10 cellular contexts compared by ENCODE assay signal in genomic region chr5:135031813-135032612, GRCh38. TPM values are rescaled to one million over a fixed set of nuclear protein-coding genes. Genes with fewer than 3 reads are reported as not detected.
DNase-seq lines count a peak whose midpoint lies in the region; TF ChIP-seq lines count a peak whose summit lies in the region.
"Had no signal": no experiment of that assay in that cellular context is flagged by ENCODE, and none has a peak within 500 bp of the region (broad histone marks: within the 10 kb centered on the region; RNA-seq: fewer than 3 reads in every experiment).

No MANE protein-coding gene starts in this region.

- H3K27ac ChIP-seq in WERI-Rb-1: peak overlapping the region; percentile 91
- H3K27ac ChIP-seq in transverse colon: peak overlapping the region; percentile 64 to 85 (median 72)
- H3K27ac ChIP-seq: cardiac muscle cell had no signal

- TF ChIP-seq POLR2A in transverse colon (IDR thresholded peaks at IDR 0.05): no peak

- H3K27me3 ChIP-seq in WERI-Rb-1 (ENCODE audit: insufficient read depth, low read depth, severe bottlenecking) (no peaks in the 10 kb centered on the region), iPS-15b (ENCODE audit: control insufficient read depth, insufficient read depth, low read length) (peaks cover 96% of the 10 kb centered on the region), transverse colon (peaks cover 100% of the 10 kb centered on the region)

- CTCF ChIA-PET in activated naive CD4-positive, alpha-beta T cell treated with anti-CD3 and anti-CD28 coated beads, Interleukin-2, amount 10 ng/mL, durations not matched to agents 7 days and 5 days (lab: Charles Lee): interaction anchor here (0.7 to 1.0 kb wide), 2 partner anchors 10 to 127 kb away, joined by 3 read pairs; partner anchors contain the start of gene PCBD2
- CTCF ChIA-PET in activated naive CD4-positive, alpha-beta T cell treated with anti-CD3 and anti-CD28 coated beads for 36 hours (lab: Charles Lee): interaction anchor here (1.2 kb wide), 1 partner anchor 153 kb away, joined by 3 read pairs; no protein-coding TSS in a partner anchor

- H3K36me3 ChIP-seq in WERI-Rb-1: peaks cover 36% of the 10 kb centered on the region
- no peaks in the 10 kb centered on the region for H3K36me3 ChIP-seq in iPS-15b (ENCODE audit: control insufficient read depth, insufficient read depth, low read length)
- no peaks in the 10 kb centered on the region for H3K36me3 ChIP-seq in transverse colon
- H3K36me3 ChIP-seq: cardiac muscle cell had no signal

- no peak for DNase-seq in activated naive CD4-positive, alpha-beta T cell treated with anti-CD3 and anti-CD28 coated beads, Interleukin-2, amount 10 ng/mL, durations not matched to agents 7 days and 5 days
- DNase-seq in activated naive CD4-positive, alpha-beta T cell treated with anti-CD3 and anti-CD28 coated beads for 36 hours: no peak
- DNase-seq in WERI-Rb-1: no peak
- DNase-seq in transverse colon: no peak
- no peak for DNase-seq in anterior cingulate cortex (lab: John Stamatoyannopoulos, UW)
- no peak for DNase-seq in COR-L47 (lab: John Stamatoyannopoulos, UW)
- no peak for DNase-seq in NCI-H2196 (lab: John Stamatoyannopoulos, UW; ENCODE audit: unreplicated experiment)

- H3K9ac ChIP-seq in iPS-15b (ENCODE audit: low read depth, low read length): no peak overlapping the region

- H3K4me1 Mint-ChIP-seq in activated naive CD4-positive, alpha-beta T cell treated with anti-CD3 and anti-CD28 coated beads, Interleukin-2, amount 10 ng/mL, durations not matched to agents 7 days and 5 days: peaks cover 37% of the 10 kb centered on the region
- peaks cover 36% of the 10 kb centered on the region for H3K4me1 Mint-ChIP-seq in activated naive CD4-positive, alpha-beta T cell treated with anti-CD3 and anti-CD28 coated beads for 36 hours (ENCODE audit: low read depth)

- H3K4me1 ChIP-seq in iPS-15b (ENCODE audit: control insufficient read depth, insufficient read depth, low read length) (no peaks in the 10 kb centered on the region), transverse colon (peaks cover 22 to 41% (median 36%) of the 10 kb centered on the region in 4 donors)

- H3K9me3 ChIP-seq in WERI-Rb-1 (ENCODE audit: severe bottlenecking) (no peaks in the 10 kb centered on the region), iPS-15b (ENCODE audit: control insufficient read depth, insufficient read depth, low read length) (no peaks in the 10 kb centered on the region), transverse colon (no peaks in the 10 kb centered on the region)

- no peak for TF ChIP-seq EP300 in transverse colon (IDR thresholded peaks at IDR 0.05; ENCODE audit: low read depth)

- intact Hi-C loops in activated naive CD4-positive, alpha-beta T cell treated with anti-CD3 and anti-CD28 coated beads for 36 hours (cut with micrococcal nuclease): loop anchor here (5.0 kb wide), 2 partner anchors 70 to 110 kb away; no protein-coding TSS in a partner anchor
- intact Hi-C loops in transverse colon (cut with DNase I; ENCODE audit: low total_unique reads): no loop called here

- H3K36me3 Mint-ChIP-seq in activated naive CD4-positive, alpha-beta T cell treated with anti-CD3 and anti-CD28 coated beads, Interleukin-2, amount 10 ng/mL, durations not matched to agents 7 days and 5 days: peaks cover 8% of the 10 kb centered on the region
- H3K36me3 Mint-ChIP-seq in activated naive CD4-positive, alpha-beta T cell treated with anti-CD3 and anti-CD28 coated beads for 36 hours (ENCODE audit: low read depth): no peaks in the 10 kb centered on the region

- H3K4me3 ChIP-seq in WERI-Rb-1 (ENCODE audit: low read depth, low read length) (peak overlapping the region; percentile 88), iPS-15b (ENCODE audit: low read depth, low read length) (peak overlapping the region; percentile 53), transverse colon (peak overlapping the region in 3 of 4 donors; percentile 26 to 71 (median 45))
- H3K4me3 ChIP-seq: cardiac muscle cell, lung had no signal

- TF ChIP-seq CTCF in WERI-Rb-1 (IDR thresholded peaks at IDR 0.05; ENCODE audit: low read depth, low read length) (no peak), transverse colon (IDR thresholded peaks at IDR 0.05) (no peak)

- peak overlapping the region; percentile 17 for H3K4me3 Mint-ChIP-seq in activated naive CD4-positive, alpha-beta T cell treated with anti-CD3 and anti-CD28 coated beads, Interleukin-2, amount 10 ng/mL, durations not matched to agents 7 days and 5 days
- H3K4me3 Mint-ChIP-seq in activated naive CD4-positive, alpha-beta T cell treated with anti-CD3 and anti-CD28 coated beads for 36 hours: no peak overlapping the region

- in situ Hi-C loops in transverse colon (cut with MboI; ENCODE audit: low pct_ligation_motif_present in 1 of 4, low pct_unique_long_range_greater_than_20kb in 1 of 4, low sequenced_read_pairs in 3 of 4): loop anchor here in 1 of 4 donors (25.0 kb wide), 1 partner anchor 155 kb away; no protein-coding TSS in a partner anchor

- H3K27me3 Mint-ChIP-seq in activated naive CD4-positive, alpha-beta T cell treated with anti-CD3 and anti-CD28 coated beads, Interleukin-2, amount 10 ng/mL, durations not matched to agents 7 days and 5 days: peaks cover 95% of the 10 kb centered on the region
- H3K27me3 Mint-ChIP-seq in activated naive CD4-positive, alpha-beta T cell treated with anti-CD3 and anti-CD28 coated beads for 36 hours (ENCODE audit: low read depth): peaks cover 72% of the 10 kb centered on the region

- no peak overlapping the region for H3K27ac Mint-ChIP-seq in activated naive CD4-positive, alpha-beta T cell treated with anti-CD3 and anti-CD28 coated beads, Interleukin-2, amount 10 ng/mL, durations not matched to agents 7 days and 5 days
- H3K27ac Mint-ChIP-seq in activated naive CD4-positive, alpha-beta T cell treated with anti-CD3 and anti-CD28 coated beads for 36 hours: no peak overlapping the region

- H3K9me3 Mint-ChIP-seq in activated naive CD4-positive, alpha-beta T cell treated with anti-CD3 and anti-CD28 coated beads, Interleukin-2, amount 10 ng/mL, durations not matched to agents 7 days and 5 days: no peaks in the 10 kb centered on the region
- H3K9me3 Mint-ChIP-seq in activated naive CD4-positive, alpha-beta T cell treated with anti-CD3 and anti-CD28 coated beads for 36 hours: no peaks in the 10 kb centered on the region

- 34 to 36% methylated on average over 11 to 12 of the region's 12 CpGs for WGBS in transverse colon (ENCODE audit: low coverage in 1 of 2), 2 donors

RNA-seq across cellular contexts. Expression of gene PITX1, which starts 2.0 kb away (rescaled TPM):
- total RNA-seq in activated naive CD4-positive, alpha-beta T cell treated with anti-CD3 and anti-CD28 coated beads for 36 hours: under 1 TPM in 1 of 2 experiments, not detected in 1; 0.25 TPM
- total RNA-seq in transverse colon: 10 to 100 TPM in 1 of 4 donors, 1 to 10 TPM in 3; 3.7 to 13.9 (median 8.4) TPM
- total RNA-seq: cardiac muscle cell had no signal
